Comparison of ENCODE assay signal across 27 cellular contexts in genomic region chr7:126403040-126403439, GRCh38.
"Had no signal": no experiment of that assay in that cellular context is flagged by ENCODE, and none has a peak within 500 bp of the region (broad histone marks: within the 10 kb centered on the region; RNA-seq: fewer than 3 reads in every experiment).

No MANE protein-coding gene starts in this region.

- H3K4me1 Mint-ChIP-seq: naive B cell; naive thymus-derived CD8-positive, alpha-beta T cell had no signal

- H3K4me3 Mint-ChIP-seq: dendritic cell treated with granulocyte-macrophage colony-stimulating factor and Interleukin-4, amounts not matched to agents 40 ng/mL and 50 ng/mL, for 4 days; effector memory CD8-positive, alpha-beta T cell; endodermal cell; naive B cell; naive thymus-derived CD8-positive, alpha-beta T cell had no signal

- H3K4me3 ChIP-seq: colonic mucosa, esophagus squamous epithelium, gastrocnemius medialis, heart right ventricle, left lung, lower lobe of right lung had no signal

- H3K36me3 Mint-ChIP-seq: naive B cell; naive thymus-derived CD8-positive, alpha-beta T cell had no signal

- H3K27me3 Mint-ChIP-seq: dendritic cell treated with granulocyte-macrophage colony-stimulating factor and Interleukin-4, amounts not matched to agents 40 ng/mL and 50 ng/mL, for 4 days; effector memory CD8-positive, alpha-beta T cell; naive B cell; naive thymus-derived CD8-positive, alpha-beta T cell had no signal

- FAIRE-seq: endometrium, islet of Langerhans, keratinocyte had no signal

- H3K27ac ChIP-seq: colonic mucosa, epithelial cell of prostate, esophagus squamous epithelium, gastrocnemius medialis, heart right ventricle, left lung, lower lobe of right lung had no signal

- H3K27ac Mint-ChIP-seq: dendritic cell treated with granulocyte-macrophage colony-stimulating factor and Interleukin-4, amounts not matched to agents 40 ng/mL and 50 ng/mL, for 4 days; effector memory CD8-positive, alpha-beta T cell; endodermal cell; naive B cell; naive thymus-derived CD8-positive, alpha-beta T cell had no signal

- H3K27me3 ChIP-seq: colonic mucosa, esophagus squamous epithelium, gastrocnemius medialis, heart right ventricle, left lung had no signal

- H3K9me3 Mint-ChIP-seq: dendritic cell treated with granulocyte-macrophage colony-stimulating factor and Interleukin-4, amounts not matched to agents 40 ng/mL and 50 ng/mL, for 4 days; endodermal cell had no signal

- H3K36me3 ChIP-seq: colonic mucosa, esophagus squamous epithelium, gastrocnemius medialis, heart right ventricle, left lung, lower lobe of right lung had no signal

- H3K4me1 ChIP-seq: colonic mucosa, esophagus squamous epithelium, gastrocnemius medialis, left lung, lower lobe of right lung had no signal

- H3K9me3 ChIP-seq: colonic mucosa, esophagus squamous epithelium, gastrocnemius medialis, heart right ventricle, left lung, lower lobe of right lung had no signal

- DNase-seq: colonic mucosa; cortex of kidney; effector CD8-positive, alpha-beta T cell; effector memory CD8-positive, alpha-beta T cell; endodermal cell; erythroblast; esophagus squamous epithelium; foreskin fibroblast; foreskin melanocyte; gastrocnemius medialis; glutamatergic neuron; head of caudate nucleus; heart right ventricle; hippocampal formation; left cardiac atrium; left lung; left ventricle myocardium superior; lower lobe of right lung; mesenchymal stem cell; midbrain; naive B cell; naive thymus-derived CD8-positive, alpha-beta T cell had no signal
